In the genomic region with DNA sequence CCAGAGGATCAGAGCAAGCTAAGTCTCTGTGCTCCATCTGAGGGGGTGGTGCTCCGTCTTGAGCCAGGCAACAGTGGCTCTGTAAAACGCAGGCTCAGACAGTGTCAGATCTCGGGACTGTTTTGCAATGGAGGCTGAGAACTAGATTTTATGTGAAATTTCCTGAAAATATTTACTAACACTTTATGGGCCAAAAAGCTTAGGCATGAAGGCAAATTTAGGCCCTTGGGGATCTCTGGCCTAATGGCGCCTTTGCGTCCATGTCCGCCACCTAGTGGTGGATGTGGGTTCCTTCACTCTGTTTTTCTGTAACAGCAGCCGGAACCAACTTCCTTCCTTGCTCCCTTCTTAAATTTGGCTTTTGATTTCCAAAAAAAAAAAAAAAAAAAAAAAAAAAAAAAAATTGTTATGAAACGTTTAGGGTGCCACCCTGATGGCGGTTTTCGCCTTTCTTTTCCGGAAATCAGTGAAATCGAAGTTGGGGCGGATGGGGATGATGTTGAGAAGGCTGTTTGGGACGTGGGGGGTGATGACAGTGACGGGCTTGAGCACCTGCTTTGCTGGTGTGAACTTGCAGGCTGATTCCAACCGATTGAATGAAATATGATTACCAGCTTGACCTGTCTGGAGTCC, we compare ENCODE assay signal across 9 cellular contexts. TPM values are rescaled to one million over a fixed set of nuclear protein-coding genes. Genes with fewer than 3 reads are reported as not detected.
DNase-seq lines count a peak whose midpoint lies in the region; ATAC-seq and TF ChIP-seq lines count a peak whose summit lies in the region.
"Had no signal": no experiment of that assay in that cellular context is flagged by ENCODE, and none has a peak within 500 bp of the region (broad histone marks: within the 10 kb centered on the region; RNA-seq: fewer than 3 reads in every experiment).

No MANE protein-coding gene starts in this region.

- H3K36me3 Mint-ChIP-seq in activated CD4-positive, alpha-beta memory T cell treated with anti-CD3 and anti-CD28 coated beads for 36 hours, result peaks cover 2% of the 10 kb centered on the region

- WGBS in GM23248 (ENCODE audit: low coverage in 1 of 2, low lambda C conversion rate in 2 of 2, missing lambda C conversion rate in 2 of 2), 2 experiments, result 38 to 42% methylated on average over 16 of the region's 16 CpGs
- WGBS in esophagus muscularis mucosa, result 59% methylated on average over 16 of the region's 16 CpGs
- WGBS in aorta, 2 donors, result 52 to 55% methylated on average over 16 of the region's 16 CpGs

- H3K9me3 ChIP-seq in GM23248 (ENCODE audit: low read depth) (no peaks in the 10 kb centered on the region), esophagus muscularis mucosa (peaks cover 0 to 21% (median 12%) of the 10 kb centered on the region in 4 donors), neural cell (ENCODE audit: low read length) (no peaks in the 10 kb centered on the region), aorta (ENCODE audit: control insufficient read depth, low read length) (peaks cover 7% of the 10 kb centered on the region)

- H3K9ac ChIP-seq in GM23248 (no peak overlapping the region), neural cell (ENCODE audit: low read length) (no peak overlapping the region)

- H3K9me2 ChIP-seq in GM23248 (ENCODE audit: insufficient read depth) (no peaks in the 10 kb centered on the region), neural cell (ENCODE audit: insufficient read depth, low read length) (no peaks in the 10 kb centered on the region)

- no peak for TF ChIP-seq RAD21 in neural cell (conservative IDR thresholded peaks at IDR 0.05)

- CTCF ChIA-PET in activated CD4-positive, alpha-beta memory T cell treated with anti-CD3 and anti-CD28 coated beads for 36 hours (lab: Charles Lee), result interaction anchor here (0.7 to 7.2 kb wide), 14 partner anchors 8 to 1035 kb away, joined by 3 to 174 read pairs (median 4); a partner anchor contains a TSS

- H3K4me2 ChIP-seq in GM23248 (ENCODE audit: unreplicated experiment), result no peak overlapping the region
- no peak overlapping the region for H3K4me2 ChIP-seq in neural cell (ENCODE audit: low read length)

- H2AFZ ChIP-seq in GM23248 (peak overlapping the region; percentile 57), neural cell (ENCODE audit: low read depth, low read length) (no peak overlapping the region)

- H3K4me3 ChIP-seq in GM23248 (no peak overlapping the region), NB4 (ENCODE audit: low read depth, low read length) (no peak overlapping the region), esophagus muscularis mucosa (no peak overlapping the region), neural cell (ENCODE audit: low read length) (no peak overlapping the region), aorta (ENCODE audit: low read length in 2 of 2) (no peak overlapping the region)

- TF ChIP-seq POLR2A in NB4 (IDR thresholded peaks at IDR 0.05; ENCODE audit: extremely low read depth, insufficient read length) (no peak), esophagus muscularis mucosa (IDR thresholded peaks at IDR 0.05; ENCODE audit: low read depth) (no peak)

- H3F3A ChIP-seq in GM23248 (ENCODE audit: insufficient read depth), result no peaks in the 10 kb centered on the region
- no peaks in the 10 kb centered on the region for H3F3A ChIP-seq in neural cell (ENCODE audit: insufficient read depth, low read length, poor library complexity, severe bottlenecking)

- no peaks in the 10 kb centered on the region for H3K27me3 ChIP-seq in GM23248 (replicated peaks; ENCODE audit: insufficient read depth)
- H3K27me3 ChIP-seq in esophagus muscularis mucosa, result peaks cover 0 to 7% (median 0%) of the 10 kb centered on the region in 4 donors
- H3K27me3 ChIP-seq in neural cell (ENCODE audit: insufficient read depth, low read depth, low read length), result no peaks in the 10 kb centered on the region
- H3K27me3 ChIP-seq in aorta (ENCODE audit: control insufficient read depth in 1 of 2, insufficient read depth in 2 of 2, low read length in 1 of 2), result no peaks in the 10 kb centered on the region

- H3K27ac Mint-ChIP-seq in activated CD4-positive, alpha-beta memory T cell treated with anti-CD3 and anti-CD28 coated beads for 36 hours, result no peak overlapping the region

- H3K27ac ChIP-seq in GM23248 (no peak overlapping the region), esophagus muscularis mucosa (replicated peaks in 1 of 4) (no peak overlapping the region), neural cell (ENCODE audit: low read length) (no peak overlapping the region), aorta (ENCODE audit: low read depth in 1 of 2, low read length in 2 of 2) (no peak overlapping the region)
- H3K27ac ChIP-seq: epithelial cell of prostate had no signal

- H3K79me2 ChIP-seq in GM23248 (ENCODE audit: insufficient read depth), result no peaks in the 10 kb centered on the region
- no peaks in the 10 kb centered on the region for H3K79me2 ChIP-seq in neural cell (replicated peaks; ENCODE audit: insufficient read depth, low read length)

- in situ Hi-C loops in GM23248 (cut with MboI), result loop anchor here (25.0 kb wide), 2 partner anchors 555 to 1905 kb away; no protein-coding TSS in a partner anchor

- peak; percentile 78 for ATAC-seq in aorta (ENCODE audit: low FRiP score)

- H3K36me3 ChIP-seq in GM23248 (ENCODE audit: low read depth) (no peaks in the 10 kb centered on the region), esophagus muscularis mucosa (no peaks in the 10 kb centered on the region), neural cell (ENCODE audit: insufficient read depth, low read length) (no peaks in the 10 kb centered on the region), aorta (ENCODE audit: control insufficient read depth in 1 of 2, insufficient read depth in 2 of 2, low read length in 1 of 2) (no peaks in the 10 kb centered on the region)

- peak; percentile 94 for TF ChIP-seq CTCF in NB4 (IDR thresholded peaks at IDR 0.05; ENCODE audit: low read depth, low read length)
- peak; percentile 52 to 76 (median 61) for TF ChIP-seq CTCF in esophagus muscularis mucosa (IDR thresholded peaks at IDR 0.05)
- TF ChIP-seq CTCF in neural cell (IDR thresholded peaks at IDR 0.05; ENCODE audit: poor library complexity, severe bottlenecking), result peak; percentile 47

- H3K4me1 Mint-ChIP-seq in activated CD4-positive, alpha-beta memory T cell treated with anti-CD3 and anti-CD28 coated beads for 36 hours (ENCODE audit: low read depth), result peaks cover 7% of the 10 kb centered on the region

- H3K27me3 Mint-ChIP-seq in activated CD4-positive, alpha-beta memory T cell treated with anti-CD3 and anti-CD28 coated beads for 36 hours, result peaks cover 6% of the 10 kb centered on the region

- H3K4me1 ChIP-seq in GM23248 (ENCODE audit: insufficient read depth), result no peaks in the 10 kb centered on the region
- peaks cover 0 to 9% (median 3%) of the 10 kb centered on the region in 4 donors for H3K4me1 ChIP-seq in esophagus muscularis mucosa
- H3K4me1 ChIP-seq in aorta (ENCODE audit: control insufficient read depth in 1 of 2, insufficient read depth in 2 of 2, low read length in 2 of 2), result no peaks in the 10 kb centered on the region

- intact Hi-C loops in activated CD4-positive, alpha-beta memory T cell treated with anti-CD3 and anti-CD28 coated beads for 36 hours (cut with micrococcal nuclease), result loop anchor here (5.0 kb wide), 1 partner anchor 305 kb away; no protein-coding TSS in a partner anchor
- intact Hi-C loops in esophagus muscularis mucosa (cut with DNase I), result no loop called here
- intact Hi-C loops in aorta (cut with DNase I), result no loop called here

- H3K4me3 Mint-ChIP-seq in activated CD4-positive, alpha-beta memory T cell treated with anti-CD3 and anti-CD28 coated beads for 36 hours, result no peak overlapping the region

- H4K20me1 ChIP-seq in GM23248 (ENCODE audit: insufficient read depth), result no peaks in the 10 kb centered on the region
- H4K20me1 ChIP-seq in neural cell (ENCODE audit: insufficient read depth), result no peaks in the 10 kb centered on the region

- DNase-seq in NCI-H146 (lab: John Stamatoyannopoulos, UW), result peak; percentile 31
- DNase-seq in NCI-H146 treated with DMSO at 0.1 percent for 48 hours (lab: John Stamatoyannopoulos, UW; ENCODE audit: unreplicated experiment), result no peak
- peak; percentile 77 for DNase-seq in GM23248
- peak; percentile 69 for DNase-seq in NB4 (ENCODE audit: low read depth)
- DNase-seq in activated CD4-positive, alpha-beta memory T cell treated with anti-CD3 and anti-CD28 coated beads for 36 hours, result peak; percentile 63
- DNase-seq in esophagus muscularis mucosa (ENCODE audit: extremely low spot score), result no peak
- DNase-seq in aorta, result peak in 1 of 2 donors; percentile 51

- POLR2A ChIA-PET in activated CD4-positive, alpha-beta memory T cell treated with anti-CD3 and anti-CD28 coated beads for 36 hours (lab: Charles Lee), result interaction anchor here (1.8 kb wide), 1 partner anchor 13 kb away, joined by 4 read pairs; no protein-coding TSS in a partner anchor

- TF ChIP-seq EP300 in esophagus muscularis mucosa (IDR thresholded peaks at IDR 0.05) (no peak), neural cell (conservative IDR thresholded peaks at IDR 0.05; ENCODE audit: poor library complexity, severe bottlenecking) (no peak)

- peaks cover 15% of the 10 kb centered on the region for H3K9me3 Mint-ChIP-seq in activated CD4-positive, alpha-beta memory T cell treated with anti-CD3 and anti-CD28 coated beads for 36 hours

TF ChIP-seq in neural cell, 6 proteins besides CTCF, POLR2A, EP300 and RAD21 (continues in another document):
- no peak for TF ChIP-seq SMC3 (conservative IDR thresholded peaks at IDR 0.05; ENCODE audit: poor library complexity)
- TF ChIP-seq MXI1 (conservative IDR thresholded peaks at IDR 0.05; ENCODE audit: poor library complexity, severe bottlenecking), result no peak
- no peak for TF ChIP-seq TAF1 (IDR thresholded peaks at IDR 0.05; ENCODE audit: low read depth)

RNA-seq across cellular contexts. Expression of a gene that starts 14.0 kb away (rescaled TPM):
- 54.8 and 66.5 TPM in 2 replicates for total RNA-seq in GM23248 (2014; rRNA removed; shearing (Covaris generic))
- polyA plus RNA-seq in GM23248 (2016; fragmentation: Nextera tagmentation; extraction: Ambion mirVana) (42.2 and 44.3 TPM in 2 replicates), neural cell (34.6 and 41.9 TPM in 2 replicates), aorta (10 to 100 TPM; 10.8 to 53.8 TPM)
- 10 to 100 TPM; 63.1 to 64.2 TPM for total RNA-seq in activated CD4-positive, alpha-beta memory T cell treated with anti-CD3 and anti-CD28 coated beads for 36 hours
- total RNA-seq in esophagus muscularis mucosa (10 to 100 TPM; 55.5 to 94.7 (median 90.1) TPM), aorta (10 to 100 TPM; 29.2 to 47.5 TPM)
- polyA minus RNA-seq in neural cell, result 33.4 and 36.3 TPM in 2 replicates

Comparison
In these comparisons a context has a peak if more than half of its experiments do, and no peak if none do; other contexts are left out.
1. DNase-seq: peak in NCI-H146 (single experiment), GM23248 (single experiment), NB4 (single experiment) and activated CD4-positive, alpha-beta memory T cell treated with anti-CD3 and anti-CD28 coated beads for 36 hours (single experiment); none in NCI-H146 treated with DMSO at 0.1 percent for 48 hours (single experiment) and esophagus muscularis mucosa (single experiment).
2. Peak in every context shown above with its lines, with median percentiles within 50 percentile points of each other: CTCF ChIP-seq.